Comparison of ENCODE assay signal across 8 cellular contexts in the genomic region with DNA sequence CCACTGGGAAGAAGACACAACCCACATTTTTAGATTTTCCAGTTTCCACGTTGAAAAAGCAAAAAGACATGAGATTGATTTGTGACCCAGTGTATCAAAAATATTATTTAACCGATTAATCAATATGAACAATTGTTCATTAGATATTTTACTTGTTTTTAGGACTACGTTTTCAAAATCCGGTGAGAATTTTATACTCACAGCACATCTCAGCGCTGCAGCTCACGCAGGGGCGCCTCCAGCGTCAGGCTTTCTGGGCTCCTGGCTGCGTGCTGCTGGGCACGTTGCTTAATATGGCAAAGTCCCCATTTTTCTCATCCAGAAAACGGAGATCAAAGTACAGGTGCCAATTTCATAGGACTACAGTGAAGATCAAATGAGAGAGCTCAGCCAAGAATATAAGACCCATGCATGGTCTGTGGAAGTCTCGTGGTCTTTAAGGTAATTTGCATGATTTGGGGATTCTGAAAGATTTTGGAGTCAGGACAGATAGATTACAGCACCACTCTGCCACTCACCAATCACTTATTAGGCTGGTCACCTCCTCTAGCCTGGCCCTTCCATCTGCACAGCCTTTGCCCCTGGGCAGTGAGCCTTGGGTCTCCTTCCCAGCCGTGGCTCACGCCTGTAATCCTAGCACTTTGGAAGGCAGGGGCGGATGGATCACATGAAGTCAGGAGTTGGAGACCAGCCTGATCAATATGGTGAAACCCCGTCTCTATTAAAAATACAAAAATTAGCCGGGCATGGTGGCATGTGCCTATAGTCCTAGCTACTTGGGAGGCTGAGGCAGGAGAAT. TPM values are rescaled to one million over a fixed set of nuclear protein-coding genes. Genes with fewer than 3 reads are reported as not detected.
DNase-seq lines count a peak whose midpoint lies in the region; ATAC-seq, FAIRE-seq and TF ChIP-seq lines count a peak whose summit lies in the region.

No MANE protein-coding gene starts in this region.

- no peaks in the 10 kb centered on the region for H3K9me3 Mint-ChIP-seq in activated naive CD8-positive, alpha-beta T cell treated with anti-CD3 and anti-CD28 coated beads, Interleukin-2, amount 10 ng/mL, durations not matched to agents 7 days and 5 days

- DNase-seq in Ammon's horn (ENCODE audit: low spot score) (peak; percentile 56), iPS DF 6.9 (ENCODE audit: low read depth, low spot score) (no peak), GM12891 (ENCODE audit: insufficient read length, low spot score) (no peak)
- no peak for DNase-seq in activated naive CD8-positive, alpha-beta T cell treated with anti-CD3 and anti-CD28 coated beads, Interleukin-2, amount 10 ng/mL, durations not matched to agents 7 days and 5 days
- DNase-seq in stimulated activated naive CD4-positive, alpha-beta T cell treated with Interleukin-2 at 50 U/mL for 16 hours (lab: John Stamatoyannopoulos, UW) = no peak

- no peak overlapping the region for H3K27ac Mint-ChIP-seq in activated naive CD8-positive, alpha-beta T cell treated with anti-CD3 and anti-CD28 coated beads, Interleukin-2, amount 10 ng/mL, durations not matched to agents 7 days and 5 days

- H3K4me3 ChIP-seq in HUES6 (ENCODE audit: low read depth, low read length) (peak overlapping the region; percentile 74), iPS DF 6.9 (ENCODE audit: low read length) (peak overlapping the region; percentile 45; the same call in 1 of the 2 replicates), skeletal muscle satellite cell (ENCODE audit: low read length) (peak overlapping the region; percentile 77)

- WGBS in iPS DF 6.9 (ENCODE audit: insufficient coverage, insufficient read length) = no CpG with 5 or more reads among the region's 17 CpGs

- no peak overlapping the region for H3K9ac ChIP-seq in HUES6 (ENCODE audit: low read length)
- peak overlapping the region; percentile 79 for H3K9ac ChIP-seq in skeletal muscle satellite cell (ENCODE audit: low read depth, low read length)

- peak overlapping the region; percentile 89 for H3K4me2 ChIP-seq in skeletal muscle satellite cell (ENCODE audit: low read length)

- peaks cover 19% of the 10 kb centered on the region for H3K27me3 Mint-ChIP-seq in activated naive CD8-positive, alpha-beta T cell treated with anti-CD3 and anti-CD28 coated beads, Interleukin-2, amount 10 ng/mL, durations not matched to agents 7 days and 5 days

- H3K4me1 ChIP-seq in HUES6 (ENCODE audit: control insufficient read depth, insufficient read depth, low read length) (peaks cover 21% of the 10 kb centered on the region; the same call in 1 of the 2 replicates), iPS DF 6.9 (ENCODE audit: control insufficient read depth, insufficient read depth, low read length) (no peaks in the 10 kb centered on the region), skeletal muscle satellite cell (ENCODE audit: control insufficient read depth, insufficient read depth, low read length) (peaks cover 12% of the 10 kb centered on the region)

- POLR2A ChIA-PET in activated naive CD8-positive, alpha-beta T cell treated with anti-CD3 and anti-CD28 coated beads, Interleukin-2, amount 10 ng/mL, durations not matched to agents 7 days and 5 days (lab: Charles Lee) = interaction anchor here (3.0 kb wide), 1 partner anchor 13 kb away, joined by 15 read pairs; no protein-coding TSS in a partner anchor

- ATAC-seq in activated naive CD8-positive, alpha-beta T cell treated with anti-CD3 and anti-CD28 coated beads, Interleukin-2, amount 10 ng/mL, durations not matched to agents 7 days and 5 days (ENCODE audit: low read depth) = no peak
- ATAC-seq in HG02840 (IDR thresholded peaks at IDR 0.05; ENCODE audit: low FRiP score, unreplicated experiment) = no peak

- peaks cover 16% of the 10 kb centered on the region for H3K27me3 ChIP-seq in HUES6 (ENCODE audit: control insufficient read depth, insufficient read depth, low read length)
- no peaks in the 10 kb centered on the region; the same call in 1 of the 2 replicates for H3K27me3 ChIP-seq in iPS DF 6.9 (ENCODE audit: control insufficient read depth, insufficient read depth, low read length)
- no peaks in the 10 kb centered on the region for H3K27me3 ChIP-seq in skeletal muscle satellite cell (ENCODE audit: control insufficient read depth, insufficient read depth, low read length)

- H3K36me3 Mint-ChIP-seq in activated naive CD8-positive, alpha-beta T cell treated with anti-CD3 and anti-CD28 coated beads, Interleukin-2, amount 10 ng/mL, durations not matched to agents 7 days and 5 days = peaks cover 5% of the 10 kb centered on the region

- H3K9me3 ChIP-seq in HUES6 (ENCODE audit: control insufficient read depth, insufficient read depth, low read depth, low read length) (no peaks in the 10 kb centered on the region), iPS DF 6.9 (ENCODE audit: control insufficient read depth, insufficient read depth, low read length) (no peaks in the 10 kb centered on the region), skeletal muscle satellite cell (replicated peaks; ENCODE audit: low read length) (no peaks in the 10 kb centered on the region)

- H3K4me3 Mint-ChIP-seq in activated naive CD8-positive, alpha-beta T cell treated with anti-CD3 and anti-CD28 coated beads, Interleukin-2, amount 10 ng/mL, durations not matched to agents 7 days and 5 days = peak overlapping the region; percentile 93

- no peaks in the 10 kb centered on the region for H3K36me3 ChIP-seq in HUES6 (ENCODE audit: control insufficient read depth, insufficient read depth, low read length)
- H3K36me3 ChIP-seq in iPS DF 6.9 (ENCODE audit: control insufficient read depth, insufficient read depth, low read length) = no peaks in the 10 kb centered on the region
- H3K36me3 ChIP-seq in skeletal muscle satellite cell (ENCODE audit: insufficient read depth, low read length) = no peaks in the 10 kb centered on the region

- peaks cover 4% of the 10 kb centered on the region for H3K4me1 Mint-ChIP-seq in activated naive CD8-positive, alpha-beta T cell treated with anti-CD3 and anti-CD28 coated beads, Interleukin-2, amount 10 ng/mL, durations not matched to agents 7 days and 5 days

- TF ChIP-seq POLR2A in GM12891 (IDR thresholded peaks at IDR 0.05; ENCODE audit: low read depth, low read length) = no peak

- H3K27ac ChIP-seq in HUES6 (ENCODE audit: low read depth, low read length) (no peak overlapping the region), iPS DF 6.9 (ENCODE audit: low read length) (no peak overlapping the region)

- FAIRE-seq in GM12891 (lab: Jason Lieb, UNC) = no peak

TF ChIP-seq in GM12891, 5 proteins besides CTCF, POLR2A, EP300 and RAD21:
- no peak for TF ChIP-seq TAF1 (IDR thresholded peaks at IDR 0.05; ENCODE audit: low read depth, low read length)
- no peak for TF ChIP-seq POU2F2 (IDR thresholded peaks at IDR 0.05; ENCODE audit: low read depth, low read length)
- TF ChIP-seq PAX5 (IDR thresholded peaks at IDR 0.05; ENCODE audit: insufficient read depth, low read length, severe bottlenecking) = no peak
- no peak for TF ChIP-seq SPI1 (IDR thresholded peaks at IDR 0.05; ENCODE audit: low read depth, low read length)
- no peak for TF ChIP-seq POLR2AphosphoS5 (IDR thresholded peaks at IDR 0.05; ENCODE audit: low read depth, low read length)

RNA-seq across cellular contexts. Expression of a gene that starts 36.2 kb away (rescaled TPM):
- 10 to 100 TPM; 57.7 to 64.5 TPM for total RNA-seq in activated naive CD8-positive, alpha-beta T cell treated with anti-CD3 and anti-CD28 coated beads, Interleukin-2, amount 10 ng/mL, durations not matched to agents 7 days and 5 days
- total RNA-seq in skeletal muscle satellite cell (2012; rRNA removed) = 25.1 and 26.6 TPM in 2 replicates
- polyA plus RNA-seq in GM12891 (2012; ENCODE audit: low read depth, missing spikeins) = 29.4 TPM

RNA-seq across cellular contexts. Expression of a gene that starts 49.4 kb away (rescaled TPM):
- 10 to 100 TPM; 64.9 to 65.8 TPM for total RNA-seq in activated naive CD8-positive, alpha-beta T cell treated with anti-CD3 and anti-CD28 coated beads, Interleukin-2, amount 10 ng/mL, durations not matched to agents 7 days and 5 days
- 155 TPM in 2 replicates for total RNA-seq in skeletal muscle satellite cell (2012; rRNA removed)
- 118 TPM for polyA plus RNA-seq in GM12891 (2012; ENCODE audit: low read depth, missing spikeins)
